Comparison of ENCODE assay signal across 9 cellular contexts in genomic region chr7:25879799-25880198, GRCh38.
"Had no signal": no experiment of that assay in that cellular context is flagged by ENCODE, and none has a peak within 500 bp of the region (broad histone marks: within the 10 kb centered on the region; RNA-seq: fewer than 3 reads in every experiment).

No MANE protein-coding gene starts in this region.

- H3K4me1 Mint-ChIP-seq: GM23338, H9 had no signal

- H2AFZ ChIP-seq: GM23338 had no signal

- FAIRE-seq: H1, H54, HTR-8/SVneo, K562 had no signal

- DNase-seq: H9, HCEC 1CT, IMR-90, KG1 had no signal

- H3K4me2 ChIP-seq: GM23338 had no signal

- H3K9me3 Mint-ChIP-seq: GM23338 had no signal

- ATAC-seq: GM23338, K562 had no signal

- H3K4me3 Mint-ChIP-seq: GM23338, H9 had no signal

- H3K27ac Mint-ChIP-seq: GM23338, H9 had no signal

- H3K4me3 ChIP-seq: GM23338, K562 had no signal
